Comparison of ENCODE assay signal across 1 cellular context in the genomic region with DNA sequence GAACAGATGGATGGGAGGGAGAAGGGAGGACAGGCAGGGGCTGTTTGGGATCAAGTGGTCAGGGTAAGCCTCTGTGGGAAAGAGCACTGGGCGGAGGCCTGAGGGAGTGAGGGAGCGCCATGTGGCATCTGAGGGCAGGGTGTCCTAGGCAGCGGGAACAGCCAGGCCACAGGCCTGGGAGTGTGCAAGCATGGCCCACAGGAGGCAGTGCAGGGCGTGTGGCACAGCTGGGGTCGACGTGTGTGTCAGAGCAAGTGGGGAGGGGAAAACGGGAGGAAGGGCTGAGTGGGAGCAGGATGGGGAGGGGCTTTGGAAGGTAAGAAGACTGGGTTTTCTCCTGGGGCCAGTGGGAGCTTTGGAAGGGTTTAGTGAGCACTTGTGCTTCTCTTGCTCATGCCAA.
TF ChIP-seq lines count a peak whose summit lies in the region.

No MANE protein-coding gene starts in this region.

TF ChIP-seq in H1, 55 proteins besides CTCF, POLR2A, EP300 and RAD21:
- no peak for TF ChIP-seq EZH2 (IDR thresholded peaks at IDR 0.05; ENCODE audit: low read depth, low read length, severe bottlenecking)
- TF ChIP-seq, protein P1, sequence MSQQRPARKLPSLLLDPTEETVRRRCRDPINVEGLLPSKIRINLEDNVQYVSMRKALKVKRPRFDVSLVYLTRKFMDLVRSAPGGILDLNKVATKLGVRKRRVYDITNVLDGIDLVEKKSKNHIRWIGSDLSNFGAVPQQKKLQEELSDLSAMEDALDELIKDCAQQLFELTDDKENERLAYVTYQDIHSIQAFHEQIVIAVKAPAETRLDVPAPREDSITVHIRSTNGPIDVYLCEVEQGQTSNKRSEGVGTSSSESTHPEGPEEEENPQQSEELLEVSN (IDR thresholded peaks at IDR 0.05) = peak; percentile 48; the same call in 1 of the 2 replicates
- TF ChIP-seq, protein P2, sequence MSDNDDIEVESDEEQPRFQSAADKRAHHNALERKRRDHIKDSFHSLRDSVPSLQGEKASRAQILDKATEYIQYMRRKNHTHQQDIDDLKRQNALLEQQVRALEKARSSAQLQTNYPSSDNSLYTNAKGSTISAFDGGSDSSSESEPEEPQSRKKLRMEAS (IDR thresholded peaks at IDR 0.05) = peak; percentile 66
